In genomic region chr10:89278034-89278535, GRCh38 we compare ENCODE assay signal across 9 cellular contexts. TPM values are rescaled to one million over a fixed set of nuclear protein-coding genes. Genes with fewer than 3 reads are reported as not detected.
DNase-seq lines count a peak whose midpoint lies in the region; ATAC-seq, FAIRE-seq and TF ChIP-seq lines count a peak whose summit lies in the region.
"Had no signal": no experiment of that assay in that cellular context is flagged by ENCODE, and none has a peak within 500 bp of the region (broad histone marks: within the 10 kb centered on the region; RNA-seq: fewer than 3 reads in every experiment).

No MANE protein-coding gene starts in this region.

- FAIRE-seq in small intestine (lab: Jason Lieb, UNC), result no peak

- no peaks in the 10 kb centered on the region for H3K27me3 Mint-ChIP-seq in stimulated activated naive B cell treated with anti-CD40 and anti-IgM and Interleukin-4, amounts not matched to agents 10 μg/mL and 1 μg/mL and 100 μg/mL, for 72 hours

- ATAC-seq in stimulated activated naive B cell treated with anti-CD40 and anti-IgM and Interleukin-4, amounts not matched to agents 10 μg/mL and 1 μg/mL and 100 μg/mL, for 72 hours (replicated peaks), result no peak
- ATAC-seq in GM19023 (IDR thresholded peaks at IDR 0.05; ENCODE audit: unreplicated experiment) (no peak), HG03175 (IDR thresholded peaks at IDR 0.05; ENCODE audit: unreplicated experiment) (no peak), GM19463 (IDR thresholded peaks at IDR 0.05; ENCODE audit: unreplicated experiment) (no peak)

- no peak for TF ChIP-seq CTCF in ascending aorta (IDR thresholded peaks at IDR 0.05)
- no peak for TF ChIP-seq CTCF in hepatocyte (IDR thresholded peaks at IDR 0.05; ENCODE audit: poor library complexity)

- H3K4me3 ChIP-seq in ascending aorta (no peak overlapping the region), hepatocyte (no peak overlapping the region), small intestine (ENCODE audit: low read depth in 1 of 2, low read length in 2 of 2) (no peak overlapping the region)

- 10% methylated on average over 1 of the region's 1 CpG for WGBS in hepatocyte (ENCODE audit: low lambda C conversion rate, missing lambda C conversion rate)
- WGBS in small intestine, 3 donors, result 41 to 59% (median 50%) methylated on average over 1 of the region's 1 CpG

- no peaks in the 10 kb centered on the region for H3K9me3 Mint-ChIP-seq in stimulated activated naive B cell treated with anti-CD40 and anti-IgM and Interleukin-4, amounts not matched to agents 10 μg/mL and 1 μg/mL and 100 μg/mL, for 72 hours

- H3K27me3 ChIP-seq in ascending aorta (no peaks in the 10 kb centered on the region), hepatocyte (no peaks in the 10 kb centered on the region), small intestine (ENCODE audit: control insufficient read depth in 2 of 2, insufficient read depth in 2 of 2, low read length in 2 of 2) (no peaks in the 10 kb centered on the region)

- H3K9me3 ChIP-seq in ascending aorta, result no peaks in the 10 kb centered on the region
- no peaks in the 10 kb centered on the region for H3K9me3 ChIP-seq in hepatocyte (ENCODE audit: low read depth)
- H3K9me3 ChIP-seq in small intestine (ENCODE audit: control insufficient read depth, low read depth), result no peaks in the 10 kb centered on the region

- intact Hi-C loops in ascending aorta (cut with DNase I), result loop anchor here (5.0 kb wide), 1 partner anchor 74 kb away; no protein-coding TSS in a partner anchor

- H3K79me2 ChIP-seq in hepatocyte, result no peaks in the 10 kb centered on the region

- no peak overlapping the region for H3K27ac Mint-ChIP-seq in stimulated activated naive B cell treated with anti-CD40 and anti-IgM and Interleukin-4, amounts not matched to agents 10 μg/mL and 1 μg/mL and 100 μg/mL, for 72 hours

- H3K36me3 Mint-ChIP-seq in stimulated activated naive B cell treated with anti-CD40 and anti-IgM and Interleukin-4, amounts not matched to agents 10 μg/mL and 1 μg/mL and 100 μg/mL, for 72 hours, result no peaks in the 10 kb centered on the region

- no peaks in the 10 kb centered on the region for H3K9me2 ChIP-seq in hepatocyte (replicated peaks; ENCODE audit: insufficient read depth)

- no peaks in the 10 kb centered on the region for H3K36me3 ChIP-seq in ascending aorta
- no peaks in the 10 kb centered on the region for H3K36me3 ChIP-seq in hepatocyte (replicated peaks; ENCODE audit: insufficient read depth, low read depth)
- H3K36me3 ChIP-seq in small intestine (ENCODE audit: control insufficient read depth in 2 of 2, insufficient read depth in 2 of 2, low read length in 2 of 2), result no peaks in the 10 kb centered on the region

- H3K4me2 ChIP-seq in hepatocyte, result peak overlapping the region; percentile 44

- H3K4me1 ChIP-seq in ascending aorta (peaks cover 2 to 40% of the 10 kb centered on the region in 2 donors), hepatocyte (ENCODE audit: insufficient read depth) (peaks cover 18% of the 10 kb centered on the region), small intestine (ENCODE audit: control insufficient read depth in 2 of 2, insufficient read depth in 1 of 2, low read depth in 1 of 2, low read length in 1 of 2) (peaks cover 0 to 8% of the 10 kb centered on the region in 2 donors)

- peak overlapping the region; percentile 82 to 89 for H3K27ac ChIP-seq in ascending aorta
- H3K27ac ChIP-seq in hepatocyte, result peak overlapping the region; percentile 96
- H3K27ac ChIP-seq in small intestine (ENCODE audit: low read depth in 1 of 2, low read length in 1 of 2), result peak overlapping the region in 1 of 2 donors; percentile 92

- H3K4me3 Mint-ChIP-seq in stimulated activated naive B cell treated with anti-CD40 and anti-IgM and Interleukin-4, amounts not matched to agents 10 μg/mL and 1 μg/mL and 100 μg/mL, for 72 hours, result no peak overlapping the region

- no peaks in the 10 kb centered on the region for H4K20me1 ChIP-seq in hepatocyte (ENCODE audit: insufficient read depth, poor library complexity, severe bottlenecking)

- DNase-seq in GM04504 (ENCODE audit: low read depth) (peak; percentile 94), ascending aorta (ENCODE audit: low spot score in 2 of 2) (peak in 1 of 2 donors; percentile 88), hepatocyte (ENCODE audit: low spot score) (peak; percentile 87), small intestine (peak; percentile 26)
- no peak for DNase-seq in stimulated activated naive B cell treated with anti-CD40 and anti-IgM and Interleukin-4, amounts not matched to agents 10 μg/mL and 1 μg/mL and 100 μg/mL, for 72 hours
- DNase-seq: activated CD4-positive, CD25-positive, alpha-beta regulatory T cell treated with anti-CD3 and anti-CD28 coated beads, Interleukin-2, amount 50 U/mL, for 72 hours had no signal

- H2AFZ ChIP-seq in hepatocyte, result peak overlapping the region; percentile 3

- H3K4me1 Mint-ChIP-seq in stimulated activated naive B cell treated with anti-CD40 and anti-IgM and Interleukin-4, amounts not matched to agents 10 μg/mL and 1 μg/mL and 100 μg/mL, for 72 hours, result peaks cover 4 to 9% of the 10 kb centered on the region in 2 donors

RNA-seq across cellular contexts. Expression of gene IFIT2, which starts 23.8 kb away (rescaled TPM):
- total RNA-seq in ascending aorta (0.85 TPM), hepatocyte (3.9 and 4.6 TPM in 2 replicates)
- polyA plus RNA-seq in hepatocyte (2.4 and 2.9 TPM in 2 replicates), small intestine (1 to 10 TPM; 4.2 to 4.9 (median 4.8) TPM)

RNA-seq across cellular contexts. Expression of gene LIPA, which starts 26.5 kb away (rescaled TPM):
- 57.9 TPM for total RNA-seq in ascending aorta
- total RNA-seq in hepatocyte, result 148 and 152 TPM in 2 replicates
- polyA plus RNA-seq in hepatocyte, result 128 and 144 TPM in 2 replicates
- 100 to 1,000 TPM in 1 of 3 donors, 10 to 100 TPM in 2; 68.1 to 103 (median 95.7) TPM for polyA plus RNA-seq in small intestine

RNA-seq across cellular contexts. Expression of gene IFIT3, which starts 49.7 kb away (rescaled TPM):
- 1.9 TPM for total RNA-seq in ascending aorta
- 10.5 and 10.8 TPM in 2 replicates for total RNA-seq in hepatocyte
- polyA plus RNA-seq in hepatocyte, result 6.9 and 8.6 TPM in 2 replicates
- 10 to 100 TPM; 16.2 to 17.2 (median 16.6) TPM for polyA plus RNA-seq in small intestine
